8 cellular contexts compared by ENCODE assay signal in genomic region chr10:133307776-133308430, GRCh38. TPM values are rescaled to one million over a fixed set of nuclear protein-coding genes. Genes with fewer than 3 reads are reported as not detected.
DNase-seq lines count a peak whose midpoint lies in the region; ATAC-seq and TF ChIP-seq lines count a peak whose summit lies in the region.

No MANE protein-coding gene starts in this region.

- ATAC-seq in GM18519 (IDR thresholded peaks at IDR 0.05; ENCODE audit: low FRiP score, unreplicated experiment) = peak; percentile 41
- peak; percentile 52 for ATAC-seq in HG03175 (IDR thresholded peaks at IDR 0.05; ENCODE audit: unreplicated experiment)
- peak in 1 of 2 donors; percentile 41 for ATAC-seq in natural killer cell treated with Interleukin-12 subunit alpha and Interleukin-12 subunit beta and Interleukin-15 and Interleukin-18, amount 100 ng/mL, for 72 hours

- H3K4me1 Mint-ChIP-seq in natural killer cell treated with Interleukin-12 subunit alpha and Interleukin-12 subunit beta and Interleukin-15 and Interleukin-18, amount 100 ng/mL, for 72 hours (ENCODE audit: low read depth in 2 of 2) = peaks cover 19 to 25% of the 10 kb centered on the region in 2 donors

- TF ChIP-seq CTCF in AG09319 (IDR thresholded peaks at IDR 0.05; ENCODE audit: low read depth, low read length) = peak; percentile 66
- peak; percentile 50 to 83 (median 70) for TF ChIP-seq CTCF in esophagus squamous epithelium (IDR thresholded peaks at IDR 0.05)
- peak in 5 of 7 experiments; percentile 36 to 72 (median 63) for TF ChIP-seq CTCF in stomach (IDR thresholded peaks at IDR 0.05)

- no peaks in the 10 kb centered on the region for H3K36me3 Mint-ChIP-seq in natural killer cell treated with Interleukin-12 subunit alpha and Interleukin-12 subunit beta and Interleukin-15 and Interleukin-18, amount 100 ng/mL, for 72 hours

- peak overlapping the region; percentile 97 for H3K4me3 Mint-ChIP-seq in natural killer cell treated with Interleukin-12 subunit alpha and Interleukin-12 subunit beta and Interleukin-15 and Interleukin-18, amount 100 ng/mL, for 72 hours

- H3K27ac Mint-ChIP-seq in natural killer cell treated with Interleukin-12 subunit alpha and Interleukin-12 subunit beta and Interleukin-15 and Interleukin-18, amount 100 ng/mL, for 72 hours = peak overlapping the region; percentile 95

- no peak for DNase-seq in AG09319 (ENCODE audit: extremely low read depth, low read depth)
- DNase-seq in NK-92 (lab: John Stamatoyannopoulos, UW; ENCODE audit: unreplicated experiment) = peak; percentile 22
- peak; percentile 84 for DNase-seq in activated T-cell treated with anti-CD3 and anti-CD28 coated beads for 1 hour (ENCODE audit: low read depth)
- DNase-seq in esophagus squamous epithelium (lab: John Stamatoyannopoulos, UW) = peak; percentile 30
- DNase-seq in natural killer cell treated with Interleukin-12 subunit alpha and Interleukin-12 subunit beta and Interleukin-15 and Interleukin-18, amount 100 ng/mL, for 72 hours (ENCODE audit: low spot score) = no peak
- peak; percentile 91 for DNase-seq in stomach

- no peaks in the 10 kb centered on the region for H3K9me3 Mint-ChIP-seq in natural killer cell treated with Interleukin-12 subunit alpha and Interleukin-12 subunit beta and Interleukin-15 and Interleukin-18, amount 100 ng/mL, for 72 hours

- H3K4me1 ChIP-seq in esophagus squamous epithelium = peaks cover 11 to 49% (median 21%) of the 10 kb centered on the region in 3 donors
- H3K4me1 ChIP-seq in stomach = peaks cover 32 to 62% (median 45%) of the 10 kb centered on the region in 4 donors

- no peak for TF ChIP-seq EP300 in stomach (IDR thresholded peaks at IDR 0.05)

- H3K9me3 ChIP-seq in esophagus squamous epithelium (no peaks in the 10 kb centered on the region), stomach (no peaks in the 10 kb centered on the region)

- intact Hi-C loops in esophagus squamous epithelium (cut with DNase I) = no loop called here
- intact Hi-C loops in stomach (cut with DNase I; ENCODE audit: low total_unique reads) = no loop called here

- 1 to 2% methylated on average over 20 to 24 of the region's 25 CpGs for WGBS in esophagus squamous epithelium, 2 donors
- WGBS in stomach, 5 donors = 1 to 6% (median 3%) methylated on average over 25 of the region's 25 CpGs

- H3K36me3 ChIP-seq in esophagus squamous epithelium (peaks cover 0 to 55% (median 3%) of the 10 kb centered on the region in 3 donors), stomach (peaks cover 12 to 42% (median 38%) of the 10 kb centered on the region in 4 donors)

- no peaks in the 10 kb centered on the region for H3K27me3 ChIP-seq in esophagus squamous epithelium
- H3K27me3 ChIP-seq in stomach = no peaks in the 10 kb centered on the region

- no peaks in the 10 kb centered on the region for H3K27me3 Mint-ChIP-seq in natural killer cell treated with Interleukin-12 subunit alpha and Interleukin-12 subunit beta and Interleukin-15 and Interleukin-18, amount 100 ng/mL, for 72 hours

- H3K4me3 ChIP-seq in esophagus squamous epithelium (peak overlapping the region; percentile 72 to 100 (median 93)), stomach (peak overlapping the region; percentile 88 to 100 (median 92))

- TF ChIP-seq POLR2A in esophagus squamous epithelium (IDR thresholded peaks at IDR 0.05) = peak in 1 of 4 donors; percentile 17
- TF ChIP-seq POLR2A in stomach (IDR thresholded peaks at IDR 0.05) = no peak

- peak overlapping the region; percentile 92 to 99 (median 98) for H3K27ac ChIP-seq in esophagus squamous epithelium
- peak overlapping the region; percentile 96 to 100 (median 98) for H3K27ac ChIP-seq in stomach

RNA-seq across cellular contexts. Expression of gene TUBGCP2, which starts 0.8 kb away (rescaled TPM):
- 10 to 100 TPM; 28.4 to 44.4 (median 38.9) TPM for total RNA-seq in esophagus squamous epithelium
- total RNA-seq in natural killer cell treated with Interleukin-12 subunit alpha and Interleukin-12 subunit beta and Interleukin-15 and Interleukin-18, amount 100 ng/mL, for 72 hours = 10 to 100 TPM; 53.3 to 58.2 TPM
- 100 to 1,000 TPM in 1 of 5 donors, 10 to 100 TPM in 4; 18.3 to 117 (median 41.9) TPM for total RNA-seq in stomach
- 10 to 100 TPM; 40.3 to 89.8 (median 68.7) TPM for polyA plus RNA-seq in stomach

RNA-seq across cellular contexts. Expression of gene ZNF511, which starts 0.8 kb away (rescaled TPM):
- total RNA-seq in esophagus squamous epithelium (10 to 100 TPM; 16.1 to 26.7 (median 17.7) TPM), stomach (10 to 100 TPM; 12.7 to 82.1 (median 27.2) TPM)
- total RNA-seq in natural killer cell treated with Interleukin-12 subunit alpha and Interleukin-12 subunit beta and Interleukin-15 and Interleukin-18, amount 100 ng/mL, for 72 hours = 10 to 100 TPM; 38.1 to 73.2 TPM
- polyA plus RNA-seq in stomach = 10 to 100 TPM; 55.8 to 63.4 (median 60.0) TPM

RNA-seq across cellular contexts. Expression of gene CALY, which starts 28.8 kb away (rescaled TPM):
- total RNA-seq in esophagus squamous epithelium (not detected), stomach (1 to 10 TPM in 2 of 5 donors, not detected in 3; 2.0 to 2.6 TPM)
- not detected for total RNA-seq in natural killer cell treated with Interleukin-12 subunit alpha and Interleukin-12 subunit beta and Interleukin-15 and Interleukin-18, amount 100 ng/mL, for 72 hours
- under 1 TPM in 2 of 3 donors, not detected in 1; 0.44 to 0.78 TPM for polyA plus RNA-seq in stomach

RNA-seq across cellular contexts. Expression of gene ADAM8, which starts 31.2 kb away (rescaled TPM):
- total RNA-seq in esophagus squamous epithelium = 1 to 10 TPM; 3.3 to 5.7 (median 4.3) TPM
- total RNA-seq in natural killer cell treated with Interleukin-12 subunit alpha and Interleukin-12 subunit beta and Interleukin-15 and Interleukin-18, amount 100 ng/mL, for 72 hours = 100 to 1,000 TPM; 202 to 211 TPM
- 10 to 100 TPM in 1 of 5 donors, 1 to 10 TPM in 3, not detected in 1; 3.3 to 50.8 (median 5.0) TPM for total RNA-seq in stomach
- 1 to 10 TPM; 1.8 to 4.4 (median 3.6) TPM for polyA plus RNA-seq in stomach

RNA-seq across cellular contexts. Expression of gene PRAP1, which starts 39.3 kb away (rescaled TPM):
- total RNA-seq in esophagus squamous epithelium = not detected
- not detected for total RNA-seq in natural killer cell treated with Interleukin-12 subunit alpha and Interleukin-12 subunit beta and Interleukin-15 and Interleukin-18, amount 100 ng/mL, for 72 hours
- 10 to 100 TPM in 1 of 5 donors, 1 to 10 TPM in 1, not detected in 3; 4.8 to 13.9 TPM for total RNA-seq in stomach
- not detected for polyA plus RNA-seq in stomach

Comparison
In these comparisons a context has a peak if more than half of its experiments do, and no peak if none do; other contexts are left out.
1. DNase-seq: peak in NK-92 (single experiment), activated T-cell treated with anti-CD3 and anti-CD28 coated beads for 1 hour (single experiment), esophagus squamous epithelium (single experiment) and stomach (single experiment); none in AG09319 (single experiment) and natural killer cell treated with Interleukin-12 subunit alpha and Interleukin-12 subunit beta and Interleukin-15 and Interleukin-18, amount 100 ng/mL, for 72 hours (single experiment).
2. Peak in every context shown above with its lines, with median percentiles within 50 percentile points of each other: CTCF ChIP-seq.